In genomic region chr3:113058188-113058587, GRCh38 we compare ENCODE assay signal across 23 cellular contexts.
DNase-seq lines count a peak whose midpoint lies in the region; ATAC-seq, FAIRE-seq and TF ChIP-seq lines count a peak whose summit lies in the region.
"Had no signal": no experiment of that assay in that cellular context is flagged by ENCODE, and none has a peak within 500 bp of the region (broad histone marks: within the 10 kb centered on the region; RNA-seq: fewer than 3 reads in every experiment).

No MANE protein-coding gene starts in this region.

- no peak overlapping the region for H3K9ac ChIP-seq in OCI-LY3 (ENCODE audit: low read length)

- FAIRE-seq in GM12892 (lab: Jason Lieb, UNC), result peak; percentile 40
- FAIRE-seq: G401.6, H1, HepG2 had no signal

- no peaks in the 10 kb centered on the region for H3K79me2 ChIP-seq in OCI-LY3 (ENCODE audit: low read length)

- no peak overlapping the region for H2AFZ ChIP-seq in OCI-LY3 (ENCODE audit: low read depth, low read length)

- DNase-seq in GM12892 (ENCODE audit: insufficient read length), result no peak
- DNase-seq in sciatic nerve (ENCODE audit: low spot score), result no peak
- no peak for DNase-seq in pons (ENCODE audit: low spot score)
- DNase-seq: ACHN; BE2C; C1 segment of cervical spinal cord; CD4-positive, CD25-positive, alpha-beta regulatory T cell; CD8-positive, alpha-beta memory T cell; COR-L47; DMS 273 treated with DMSO at 0.1 percent for 48 hours; DMS53; DND-41; H9; Kasumi-1; KBM-7 had no signal

- ATAC-seq in HG02870 (IDR thresholded peaks at IDR 0.05; ENCODE audit: unreplicated experiment) (peak; percentile 35), sciatic nerve (peak; percentile 43), GM19324 (IDR thresholded peaks at IDR 0.05; ENCODE audit: low FRiP score, unreplicated experiment) (no peak), GM21723 (IDR thresholded peaks at IDR 0.05; ENCODE audit: unreplicated experiment) (no peak), GM19023 (IDR thresholded peaks at IDR 0.05; ENCODE audit: unreplicated experiment) (no peak)
- ATAC-seq: HepG2 had no signal

- H3K4me1 ChIP-seq in OCI-LY3 (ENCODE audit: low read length), result peaks cover 49% of the 10 kb centered on the region
- H3K4me1 ChIP-seq: BE2C had no signal

- H3K4me2 ChIP-seq in OCI-LY3 (ENCODE audit: low read length), result peak overlapping the region; percentile 61

- TF ChIP-seq POLR2A in GM12892 (IDR thresholded peaks at IDR 0.05; ENCODE audit: low read depth, low read length), result no peak

- H3K36me3 ChIP-seq in OCI-LY3 (replicated peaks; ENCODE audit: low read depth, low read length), result peaks cover 6% of the 10 kb centered on the region
- H3K36me3 ChIP-seq: BE2C had no signal

- peak overlapping the region; percentile 78 for H3K27ac ChIP-seq in OCI-LY3 (ENCODE audit: low read length)

- H3K9me3 ChIP-seq in OCI-LY3 (ENCODE audit: insufficient read depth, low read length), result no peaks in the 10 kb centered on the region
- H3K9me3 ChIP-seq: BE2C had no signal

- no peak for TF ChIP-seq CTCF in OCI-LY3 (IDR thresholded peaks at IDR 0.05; ENCODE audit: low read depth, low read length)

- intact Hi-C loops in sciatic nerve (cut with DNase I), result no loop called here

- no peak overlapping the region for H3K4me3 ChIP-seq in OCI-LY3 (ENCODE audit: low read length)

- H4K20me1 ChIP-seq in OCI-LY3 (ENCODE audit: insufficient read depth, low read length), result no peaks in the 10 kb centered on the region

- H3K27me3 ChIP-seq in OCI-LY3 (ENCODE audit: low read depth, low read length), result no peaks in the 10 kb centered on the region
- H3K27me3 ChIP-seq: BE2C had no signal

Comparison
In these comparisons a context has a peak if more than half of its experiments do, and no peak if none do; other contexts are left out.
1. ATAC-seq: peak in HG02870 (single experiment) and sciatic nerve (single experiment); none in GM19324 (single experiment), GM21723 (single experiment) and GM19023 (single experiment).